Comparison of ENCODE assay signal across 8 cellular contexts in the genomic region with DNA sequence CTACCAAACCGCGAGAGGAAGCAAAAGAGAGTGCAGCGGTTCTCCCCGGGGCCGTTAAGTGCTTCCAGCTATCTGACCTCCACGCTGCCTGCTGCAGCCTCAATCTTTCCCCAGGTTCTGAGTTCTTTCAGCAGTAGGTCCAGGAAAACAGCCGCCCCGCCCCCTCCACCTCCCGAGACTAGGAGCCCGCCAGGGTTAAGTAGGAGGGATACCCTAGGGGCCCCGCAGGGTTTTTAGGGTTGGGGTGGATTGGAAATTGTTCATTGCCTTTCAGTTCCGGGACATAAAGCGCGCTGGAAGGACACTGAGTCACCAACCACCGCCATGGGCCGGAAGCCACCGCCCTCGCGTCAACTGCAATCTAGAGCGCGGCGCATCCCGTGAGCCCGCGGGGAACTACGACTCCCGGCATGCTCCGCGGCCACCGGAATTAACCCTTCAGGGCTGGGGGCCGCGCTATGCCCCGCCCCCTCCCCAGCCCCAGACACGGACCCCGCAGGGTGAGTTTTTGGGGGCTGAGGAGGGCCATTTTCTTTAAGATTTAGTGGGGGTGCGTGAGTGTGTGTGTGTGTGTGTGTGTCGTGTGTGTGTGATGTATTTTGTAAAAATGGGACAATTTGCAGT. TPM values are rescaled to one million over a fixed set of nuclear protein-coding genes. Genes with fewer than 3 reads are reported as not detected.
A peak's percentile ranks its signal among the peaks of the same experiment; 100 is the strongest.
DNase-seq lines count a peak whose midpoint lies in the region; ATAC-seq, FAIRE-seq and TF ChIP-seq lines count a peak whose summit lies in the region.

A gene (plus strand): TSS at position 456 of the 624 bp plus-strand sequence. CDS start 1,332 bp downstream, outside the sequence.

- no peaks in the 10 kb centered on the region for H3K9me1 ChIP-seq in keratinocyte (ENCODE audit: control insufficient read depth, extremely low read depth, insufficient read depth, low read length)

- H4K20me1 ChIP-seq in keratinocyte (ENCODE audit: control insufficient read depth, extremely low read depth, insufficient read depth, low read length), result no peaks in the 10 kb centered on the region

- DNase-seq in AG10803 (ENCODE audit: low read depth), result peak; percentile 85
- DNase-seq in NCI-H446 (lab: John Stamatoyannopoulos, UW), result peak; percentile 57 to 89
- DNase-seq in activated CD4-positive, CD25-positive, alpha-beta regulatory T cell treated with anti-CD3 and anti-CD28 coated beads, Interleukin-2, amount 50 U/mL, for 16 hours (ENCODE audit: low read depth, low spot score), result peak; percentile 90
- DNase-seq in central memory CD4-positive, alpha-beta T cell, result peak; percentile 89
- no peak for DNase-seq in keratinocyte (ENCODE audit: low read depth, low spot score)
- DNase-seq in stimulated activated CD4-positive, alpha-beta T cell treated with anti-CD3 and anti-CD28 coated beads, Interleukin-12 subunit alpha, Interleukin-12 subunit beta, amount 100 ng/mL, for 48 hours (ENCODE audit: low read depth in 2 of 3, low spot score in 1 of 3), result peak; percentile 88 to 93 (median 92)

- H3K79me2 ChIP-seq in keratinocyte (ENCODE audit: control insufficient read depth, insufficient read depth, low read length), result no peaks in the 10 kb centered on the region

- peak within 1 kb of the TSS; percentile 89 for H3K27ac ChIP-seq in keratinocyte (ENCODE audit: control insufficient read depth, insufficient read depth, low read length)

- H3K4me3 ChIP-seq in AG10803 (ENCODE audit: low read length) (peak within 1 kb of the TSS; percentile 75), keratinocyte (ENCODE audit: control insufficient read depth in 2 of 3, extremely low read depth in 1 of 3, insufficient read depth in 2 of 3, low read depth in 1 of 3, low read length in 3 of 3) (peak within 1 kb of the TSS; percentile 54 to 84 (median 74))

- TF ChIP-seq CTCF in AG10803 (conservative IDR thresholded peaks at IDR 0.05; ENCODE audit: low read length), result no peak
- no peak for TF ChIP-seq CTCF in keratinocyte (optimal IDR thresholded peaks at IDR 0.05 in 1 of 3, IDR thresholded peaks at IDR 0.05 in 1 of 3, conservative IDR thresholded peaks at IDR 0.05 in 1 of 3; ENCODE audit: extremely low read depth in 1 of 3, insufficient read depth in 2 of 3, low read length in 3 of 3)

- no peaks in the 10 kb centered on the region for H3K9me3 ChIP-seq in keratinocyte (ENCODE audit: control insufficient read depth, low read depth, low read length)

- dilution Hi-C loops in keratinocyte (cut with MboI; ENCODE audit: extremely low pct_ligation_motif_present, low sequenced_read_pairs), result no loop called here

- H3K36me3 ChIP-seq in keratinocyte (ENCODE audit: control insufficient read depth in 2 of 2, extremely low read depth in 1 of 2, insufficient read depth in 2 of 2, low read length in 2 of 2), result peaks cover 0 to 6% of the 10 kb centered on the region in 2 experiments

- H3K4me1 ChIP-seq in keratinocyte (ENCODE audit: control insufficient read depth, extremely low read depth, insufficient read depth, low read length), result peaks cover 16% of the 10 kb centered on the region

- peak within 1 kb of the TSS; percentile 99 for H3K4me2 ChIP-seq in keratinocyte (ENCODE audit: control insufficient read depth, extremely low read depth, insufficient read depth, low read depth, low read length)

- H2AFZ ChIP-seq in keratinocyte (ENCODE audit: control insufficient read depth, low read length), result peak within 1 kb of the TSS; percentile 93

- no peaks in the 10 kb centered on the region for H3K27me3 ChIP-seq in keratinocyte (ENCODE audit: control insufficient read depth, extremely low read depth, insufficient read depth, low read length)

- peak; percentile 79 for FAIRE-seq in keratinocyte (lab: Jason Lieb, UNC)

- ATAC-seq in GM19035 (IDR thresholded peaks at IDR 0.05; ENCODE audit: unreplicated experiment) (peak; percentile 92), HG03342 (IDR thresholded peaks at IDR 0.05; ENCODE audit: unreplicated experiment) (peak; percentile 86)

- H3K9ac ChIP-seq in keratinocyte (ENCODE audit: control insufficient read depth, extremely low read depth, insufficient read depth, low read length), result peak within 1 kb of the TSS; percentile 87

RNA-seq across cellular contexts. Expression of the gene that starts here (rescaled TPM):
- polyA plus RNA-seq in keratinocyte, result 42.3 to 44.9 TPM (median 44.9 TPM) in 3 replicates
- polyA plus RNA-seq in keratinocyte (2011; ENCODE audit: low read depth), result 13.2 TPM
- 27.5 and 46.7 TPM in 2 replicates for polyA plus RNA-seq in keratinocyte (2011; cell fraction: cytosol; rRNA removed)
- 15.4 and 19.3 TPM in 2 replicates for polyA plus RNA-seq in keratinocyte (2011; cell fraction: nucleus; rRNA removed)
- 10.7 and 62.3 TPM in 2 replicates for polyA plus RNA-seq in keratinocyte (2012; ENCODE audit: low replicate concordance)
- 15.8 to 39.8 TPM (median 21.1 TPM) in 3 replicates for polyA minus RNA-seq in keratinocyte
- polyA minus RNA-seq in keratinocyte (2011; cell fraction: cytosol; rRNA and poly(A)+ RNA removed), result 25.9 TPM
- polyA minus RNA-seq in keratinocyte (2011; cell fraction: nucleus; rRNA and poly(A)+ RNA removed), result 3.8 and 4.3 TPM in 2 replicates
